Comparison of ENCODE assay signal across 19 cellular contexts in genomic region chr13:56893843-56894242, GRCh38.
"Had no signal": no experiment of that assay in that cellular context is flagged by ENCODE, and none has a peak within 500 bp of the region (broad histone marks: within the 10 kb centered on the region; RNA-seq: fewer than 3 reads in every experiment).

No MANE protein-coding gene starts in this region.

- H3K9me3 ChIP-seq: esophagus squamous epithelium, gastrocnemius medialis, sigmoid colon, transverse colon had no signal

- H3K4me3 ChIP-seq: esophagus squamous epithelium, gastrocnemius medialis, sigmoid colon, smooth muscle cell, transverse colon had no signal

- H3K27ac ChIP-seq: esophagus squamous epithelium, gastrocnemius medialis, sigmoid colon, transverse colon had no signal

- H3K36me3 ChIP-seq: esophagus squamous epithelium, gastrocnemius medialis, sigmoid colon, transverse colon had no signal

- DNase-seq: activated CD4-positive, alpha-beta memory T cell treated with anti-CD3 and anti-CD28 coated beads, Interleukin-2, amount 10 ng/mL, durations not matched to agents 7 days and 5 days; activated CD4-positive, alpha-beta T cell treated with anti-CD3 and anti-CD28 coated beads, Interleukin-2, amount 10 ng/mL, durations not matched to agents 24 days and 14 days; activated effector memory CD4-positive, alpha-beta T cell treated with Interleukin-2 at 50 U/mL for 16 hours; activated naive CD4-positive, alpha-beta T cell treated with anti-CD3 and anti-CD28 coated beads, Interleukin-2, amount 10 ng/mL, durations not matched to agents 7 days and 5 days; activated T-cell treated with anti-CD3 and anti-CD28 coated beads, Interleukin-2, amount 50 U/mL, for 72 hours; cortex of kidney; endodermal cell; esophagus squamous epithelium; gastrocnemius medialis; head of caudate nucleus; hypothalamus; midbrain; natural killer cell; retina; sigmoid colon; stimulated activated CD4-positive, alpha-beta T cell treated with anti-CD3 and anti-CD28 coated beads, Interleukin-15, amount 100 ng/mL, for 24 hours; transverse colon had no signal

- H3K27me3 ChIP-seq: esophagus squamous epithelium, gastrocnemius medialis, sigmoid colon, transverse colon had no signal

- ATAC-seq: activated T-cell treated with anti-CD3 and anti-CD28 coated beads, Interleukin-2, amount 50 U/mL, for 72 hours; gastrocnemius medialis; natural killer cell; stimulated activated memory B cell treated with anti-CD40 and anti-IgM and Interleukin-4, amounts not matched to agents 10 μg/mL and 1 μg/mL and 100 μg/mL, for 72 hours had no signal

- H3K4me1 ChIP-seq: esophagus squamous epithelium, gastrocnemius medialis, sigmoid colon, transverse colon had no signal
